ENCODE assay signal across 22 cellular contexts in the genomic region with DNA sequence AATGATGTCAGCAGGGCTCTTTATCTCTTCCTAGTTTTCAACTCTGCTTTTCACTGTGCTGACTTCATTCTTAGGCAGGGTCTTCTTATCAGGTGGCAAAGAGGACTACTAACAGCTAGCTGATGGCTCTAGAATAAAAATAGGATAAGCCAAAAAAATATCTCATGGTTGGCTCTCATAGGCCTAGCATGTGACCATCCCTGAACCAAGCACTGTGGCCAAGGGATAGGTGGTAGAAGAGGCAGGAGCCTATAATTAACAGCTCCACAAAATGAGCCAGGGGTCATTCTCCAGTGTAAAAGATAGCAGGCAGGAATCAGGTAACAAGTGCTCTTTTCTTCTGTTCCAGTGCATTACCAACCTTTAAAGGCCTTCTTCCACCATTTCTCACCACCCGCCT. TPM values are rescaled to one million over a fixed set of nuclear protein-coding genes. Genes with fewer than 3 reads are reported as not detected.
DNase-seq lines count a peak whose midpoint lies in the region; ATAC-seq, FAIRE-seq and TF ChIP-seq lines count a peak whose summit lies in the region.
"Had no signal": no experiment of that assay in that cellular context is flagged by ENCODE, and none has a peak within 500 bp of the region (broad histone marks: within the 10 kb centered on the region; RNA-seq: fewer than 3 reads in every experiment).

No MANE protein-coding gene starts in this region.

- DNase-seq in Right ventricle myocardium superior (no peak), right atrium auricular region (ENCODE audit: low spot score) (no peak), glutamatergic neuron (no peak), left ventricle myocardium inferior (no peak), NCI-H2227 treated with DMSO at 0.1 percent for 48 hours (lab: John Stamatoyannopoulos, UW) (no peak), NCI-H187 treated with DMSO at 0.1 percent for 48 hours (lab: John Stamatoyannopoulos, UW) (no peak), GM12891 (ENCODE audit: insufficient read length, low spot score) (no peak)
- DNase-seq: ACHN; BE2C; C1 segment of cervical spinal cord; CD4-positive, CD25-positive, alpha-beta regulatory T cell; CD8-positive, alpha-beta memory T cell; COR-L47; DMS153; DMS79; GDM1; GOT3; H7; IMR-90 had no signal

- H3K36me3 ChIP-seq in right atrium auricular region = no peaks in the 10 kb centered on the region
- H3K36me3 ChIP-seq in left ventricle myocardium inferior = peaks cover 9% of the 10 kb centered on the region
- H3K36me3 ChIP-seq: BE2C had no signal

- peak; percentile 87 for ATAC-seq in Right ventricle myocardium superior (ENCODE audit: poor library complexity)

- peaks cover 5% of the 10 kb centered on the region for H3K36me3 Mint-ChIP-seq in glutamatergic neuron (ENCODE audit: unreplicated experiment)

- no peak overlapping the region for H3K27ac ChIP-seq in right atrium auricular region
- H3K27ac ChIP-seq in left ventricle myocardium inferior (replicated peaks) = peak overlapping the region; percentile 35

- H3K4me3 ChIP-seq in right atrium auricular region (no peak overlapping the region), left ventricle myocardium inferior (no peak overlapping the region)

- H3K27me3 Mint-ChIP-seq in glutamatergic neuron (ENCODE audit: unreplicated experiment) = peaks cover 4% of the 10 kb centered on the region
- H3K27me3 Mint-ChIP-seq: CD4-positive, CD25-positive, alpha-beta regulatory T cell had no signal

- H3K9me3 ChIP-seq in right atrium auricular region (no peaks in the 10 kb centered on the region), left ventricle myocardium inferior (replicated peaks) (no peaks in the 10 kb centered on the region)
- H3K9me3 ChIP-seq: BE2C had no signal

- intact Hi-C loops in Right ventricle myocardium superior (cut with DNase I) = no loop called here
- intact Hi-C loops in left ventricle myocardium inferior (cut with micrococcal nuclease) = no loop called here

- FAIRE-seq in GM12891 (lab: Jason Lieb, UNC) = no peak
- FAIRE-seq: A204.1, D721Med, HTR-8/SVneo had no signal

- no peaks in the 10 kb centered on the region for H3K4me1 ChIP-seq in right atrium auricular region
- peaks cover 14% of the 10 kb centered on the region for H3K4me1 ChIP-seq in left ventricle myocardium inferior
- H3K4me1 ChIP-seq: BE2C had no signal

- H3K4me3 Mint-ChIP-seq in glutamatergic neuron (ENCODE audit: unreplicated experiment) = no peak overlapping the region
- H3K4me3 Mint-ChIP-seq: CD4-positive, CD25-positive, alpha-beta regulatory T cell; CD8-positive, alpha-beta memory T cell had no signal

- no peaks in the 10 kb centered on the region for H3K27me3 ChIP-seq in right atrium auricular region
- H3K27me3 ChIP-seq in left ventricle myocardium inferior (ENCODE audit: low read depth) = no peaks in the 10 kb centered on the region
- H3K27me3 ChIP-seq: BE2C had no signal

- peak overlapping the region; percentile 31 for H3K27ac Mint-ChIP-seq in glutamatergic neuron (ENCODE audit: unreplicated experiment)
- H3K27ac Mint-ChIP-seq: CD8-positive, alpha-beta memory T cell had no signal

- peaks cover 1% of the 10 kb centered on the region for H3K9me3 Mint-ChIP-seq in glutamatergic neuron (ENCODE audit: unreplicated experiment)
- H3K9me3 Mint-ChIP-seq: CD4-positive, CD25-positive, alpha-beta regulatory T cell; CD8-positive, alpha-beta memory T cell had no signal

- no peak for TF ChIP-seq POLR2A in GM12891 (IDR thresholded peaks at IDR 0.05; ENCODE audit: low read depth, low read length)

- TF ChIP-seq CTCF in right atrium auricular region (IDR thresholded peaks at IDR 0.05) (no peak), glutamatergic neuron (IDR thresholded peaks at IDR 0.05; ENCODE audit: partially characterized antibody, unreplicated experiment) (no peak), left ventricle myocardium inferior (IDR thresholded peaks at IDR 0.05; ENCODE audit: borderline replicate concordance) (no peak)

- no peaks in the 10 kb centered on the region for H3K4me1 Mint-ChIP-seq in glutamatergic neuron (ENCODE audit: low read depth, unreplicated experiment)
- H3K4me1 Mint-ChIP-seq: CD8-positive, alpha-beta memory T cell had no signal

TF ChIP-seq in GM12891, 5 proteins besides CTCF, POLR2A, EP300 and RAD21:
- TF ChIP-seq POU2F2 (IDR thresholded peaks at IDR 0.05; ENCODE audit: low read depth, low read length) = no peak
- TF ChIP-seq TAF1 (IDR thresholded peaks at IDR 0.05; ENCODE audit: low read depth, low read length) = no peak
- TF ChIP-seq POLR2AphosphoS5 (IDR thresholded peaks at IDR 0.05; ENCODE audit: low read depth, low read length) = no peak
- TF ChIP-seq SPI1 (IDR thresholded peaks at IDR 0.05; ENCODE audit: low read depth, low read length) = no peak
- no peak for TF ChIP-seq PAX5 (IDR thresholded peaks at IDR 0.05; ENCODE audit: insufficient read depth, low read length, severe bottlenecking)

RNA-seq across cellular contexts. Expression of a gene that starts 21.1 kb away (rescaled TPM):
- total RNA-seq in Right ventricle myocardium superior (not detected), right atrium auricular region (not detected), glutamatergic neuron (ENCODE audit: unreplicated experiment) (2.3 TPM), left ventricle myocardium inferior (0.27 TPM)
- 0.50 TPM for polyA plus RNA-seq in GM12891 (2012; ENCODE audit: low read depth, missing spikeins)
- total RNA-seq: IMR-90 had no signal
